In genomic region chr9:113600477-113600851, GRCh38 we compare ENCODE assay signal across 1 cellular context.
TF ChIP-seq lines count a peak whose summit lies in the region.

No MANE protein-coding gene starts in this region.

TF ChIP-seq in HepG2, 621 proteins besides CTCF, POLR2A, EP300 and RAD21 (continued from another document):
- TF ChIP-seq ZNF687 (CRISPR knock-in tag; IDR thresholded peaks at IDR 0.05) = peak; percentile 54; the same call in 1 of the 2 replicates
- no peak for TF ChIP-seq TBX3 (IDR thresholded peaks at IDR 0.05; ENCODE audit: borderline replicate concordance)
